1 cellular context compared by ENCODE assay signal in genomic region chr2:120771111-120771555, GRCh38.
TF ChIP-seq lines count a peak whose summit lies in the region.

No MANE protein-coding gene starts in this region.

TF ChIP-seq in GM23338, 12 proteins besides CTCF, POLR2A, EP300 and RAD21 (continued from another document):
- TF ChIP-seq JUNB (IDR thresholded peaks at IDR 0.05; ENCODE audit: unreplicated experiment): no peak
- no peak for TF ChIP-seq CREB1 (CRISPR knock-in tag; IDR thresholded peaks at IDR 0.05; ENCODE audit: low read depth)
- TF ChIP-seq NANOG (IDR thresholded peaks at IDR 0.05; ENCODE audit: borderline replicate concordance): no peak
- TF ChIP-seq EZH2 (IDR thresholded peaks at IDR 0.05; ENCODE audit: low read depth, unreplicated experiment): no peak
- TF ChIP-seq REST (IDR thresholded peaks at IDR 0.05; ENCODE audit: unreplicated experiment): no peak
- TF ChIP-seq, protein P1, sequence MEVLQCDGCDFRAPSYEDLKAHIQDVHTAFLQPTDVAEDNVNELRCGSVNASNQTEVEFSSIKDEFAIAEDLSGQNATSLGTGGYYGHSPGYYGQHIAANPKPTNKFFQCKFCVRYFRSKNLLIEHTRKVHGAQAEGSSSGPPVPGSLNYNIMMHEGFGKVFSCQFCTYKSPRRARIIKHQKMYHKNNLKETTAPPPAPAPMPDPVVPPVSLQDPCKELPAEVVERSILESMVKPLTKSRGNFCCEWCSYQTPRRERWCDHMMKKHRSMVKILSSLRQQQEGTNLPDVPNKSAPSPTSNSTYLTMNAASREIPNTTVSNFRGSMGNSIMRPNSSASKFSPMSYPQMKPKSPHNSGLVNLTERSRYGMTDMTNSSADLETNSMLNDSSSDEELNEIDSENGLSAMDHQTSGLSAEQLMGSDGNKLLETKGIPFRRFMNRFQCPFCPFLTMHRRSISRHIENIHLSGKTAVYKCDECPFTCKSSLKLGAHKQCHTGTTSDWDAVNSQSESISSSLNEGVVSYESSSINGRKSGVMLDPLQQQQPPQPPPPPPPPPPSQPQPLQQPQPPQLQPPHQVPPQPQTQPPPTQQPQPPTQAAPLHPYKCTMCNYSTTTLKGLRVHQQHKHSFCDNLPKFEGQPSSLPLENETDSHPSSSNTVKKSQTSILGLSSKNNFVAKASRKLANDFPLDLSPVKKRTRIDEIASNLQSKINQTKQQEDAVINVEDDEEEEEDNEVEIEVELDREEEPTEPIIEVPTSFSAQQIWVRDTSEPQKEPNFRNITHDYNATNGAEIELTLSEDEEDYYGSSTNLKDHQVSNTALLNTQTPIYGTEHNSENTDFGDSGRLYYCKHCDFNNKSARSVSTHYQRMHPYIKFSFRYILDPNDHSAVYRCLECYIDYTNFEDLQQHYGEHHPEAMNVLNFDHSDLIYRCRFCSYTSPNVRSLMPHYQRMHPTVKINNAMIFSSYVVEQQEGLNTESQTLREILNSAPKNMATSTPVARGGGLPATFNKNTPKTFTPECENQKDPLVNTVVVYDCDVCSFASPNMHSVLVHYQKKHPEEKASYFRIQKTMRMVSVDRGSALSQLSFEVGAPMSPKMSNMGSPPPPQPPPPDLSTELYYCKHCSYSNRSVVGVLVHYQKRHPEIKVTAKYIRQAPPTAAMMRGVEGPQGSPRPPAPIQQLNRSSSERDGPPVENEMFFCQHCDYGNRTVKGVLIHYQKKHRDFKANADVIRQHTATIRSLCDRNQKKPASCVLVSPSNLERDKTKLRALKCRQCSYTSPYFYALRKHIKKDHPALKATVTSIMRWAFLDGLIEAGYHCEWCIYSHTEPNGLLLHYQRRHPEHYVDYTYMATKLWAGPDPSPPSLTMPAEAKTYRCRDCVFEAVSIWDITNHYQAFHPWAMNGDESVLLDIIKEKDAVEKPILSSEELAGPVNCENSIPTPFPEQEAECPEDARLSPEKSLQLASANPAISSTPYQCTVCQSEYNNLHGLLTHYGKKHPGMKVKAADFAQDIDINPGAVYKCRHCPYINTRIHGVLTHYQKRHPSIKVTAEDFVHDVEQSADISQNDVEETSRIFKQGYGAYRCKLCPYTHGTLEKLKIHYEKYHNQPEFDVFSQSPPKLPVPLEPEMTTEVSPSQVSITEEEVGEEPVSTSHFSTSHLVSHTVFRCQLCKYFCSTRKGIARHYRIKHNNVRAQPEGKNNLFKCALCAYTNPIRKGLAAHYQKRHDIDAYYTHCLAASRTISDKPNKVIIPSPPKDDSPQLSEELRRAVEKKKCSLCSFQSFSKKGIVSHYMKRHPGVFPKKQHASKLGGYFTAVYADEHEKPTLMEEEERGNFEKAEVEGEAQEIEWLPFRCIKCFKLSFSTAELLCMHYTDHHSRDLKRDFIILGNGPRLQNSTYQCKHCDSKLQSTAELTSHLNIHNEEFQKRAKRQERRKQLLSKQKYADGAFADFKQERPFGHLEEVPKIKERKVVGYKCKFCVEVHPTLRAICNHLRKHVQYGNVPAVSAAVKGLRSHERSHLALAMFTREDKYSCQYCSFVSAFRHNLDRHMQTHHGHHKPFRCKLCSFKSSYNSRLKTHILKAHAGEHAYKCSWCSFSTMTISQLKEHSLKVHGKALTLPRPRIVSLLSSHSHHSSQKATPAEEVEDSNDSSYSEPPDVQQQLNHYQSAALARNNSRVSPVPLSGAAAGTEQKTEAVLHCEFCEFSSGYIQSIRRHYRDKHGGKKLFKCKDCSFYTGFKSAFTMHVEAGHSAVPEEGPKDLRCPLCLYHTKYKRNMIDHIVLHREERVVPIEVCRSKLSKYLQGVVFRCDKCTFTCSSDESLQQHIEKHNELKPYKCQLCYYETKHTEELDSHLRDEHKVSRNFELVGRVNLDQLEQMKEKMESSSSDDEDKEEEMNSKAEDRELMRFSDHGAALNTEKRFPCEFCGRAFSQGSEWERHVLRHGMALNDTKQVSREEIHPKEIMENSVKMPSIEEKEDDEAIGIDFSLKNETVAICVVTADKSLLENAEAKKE (CRISPR knock-in tag; IDR thresholded peaks at IDR 0.05): no peak
